Comparison of ENCODE assay signal across 19 cellular contexts in the genomic region with DNA sequence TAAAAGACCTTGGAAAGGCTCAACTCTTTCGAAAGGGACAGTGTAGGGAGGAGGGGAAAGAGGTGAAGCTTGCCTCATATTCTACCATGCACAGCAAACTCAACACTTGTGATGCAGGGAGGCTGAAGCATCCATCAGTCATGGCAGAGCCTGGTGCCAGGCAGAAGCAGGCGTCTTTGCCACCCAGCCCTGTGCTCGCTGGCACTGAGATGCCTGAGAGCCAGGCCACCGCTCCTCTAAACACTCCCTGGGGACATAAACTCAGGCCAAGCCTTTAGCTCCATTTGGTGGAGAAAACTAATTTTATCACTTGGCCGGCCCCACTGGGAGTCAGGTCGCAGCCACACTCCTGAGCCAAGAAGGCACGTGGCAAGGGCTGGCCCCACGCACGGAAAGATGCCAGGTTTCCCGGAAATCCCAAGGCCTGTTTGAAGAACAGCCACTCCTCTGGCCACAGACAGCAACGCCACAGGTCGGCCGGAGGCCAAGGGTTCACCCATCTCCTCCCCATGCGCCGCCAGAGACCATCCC. TPM values are rescaled to one million over a fixed set of nuclear protein-coding genes. Genes with fewer than 3 reads are reported as not detected.
DNase-seq lines count a peak whose midpoint lies in the region; ATAC-seq, FAIRE-seq and TF ChIP-seq lines count a peak whose summit lies in the region.
"Had no signal": no experiment of that assay in that cellular context is flagged by ENCODE, and none has a peak within 500 bp of the region (broad histone marks: within the 10 kb centered on the region; RNA-seq: fewer than 3 reads in every experiment).

No MANE protein-coding gene starts in this region.

- H3K4me1 ChIP-seq in kidney (ENCODE audit: control insufficient read depth in 1 of 2, insufficient read depth in 1 of 2, low read depth in 1 of 2, low read length in 2 of 2) (peaks cover 0 to 14% of the 10 kb centered on the region in 2 donors), rectal smooth muscle tissue (ENCODE audit: control insufficient read depth, insufficient read depth, low read length) (peaks cover 25% of the 10 kb centered on the region), aorta (ENCODE audit: control insufficient read depth in 1 of 2, insufficient read depth in 2 of 2, low read length in 2 of 2) (no peaks in the 10 kb centered on the region), MM.1S (ENCODE audit: low read length) (no peaks in the 10 kb centered on the region)

- no peak overlapping the region for H3K4me2 ChIP-seq in MM.1S (ENCODE audit: low read depth, low read length)

- FAIRE-seq in kidney (lab: Jason Lieb, UNC): no peak
- FAIRE-seq: A204.1, GM18507, small intestine, TTC549 had no signal

- TF ChIP-seq CTCF in kidney (IDR thresholded peaks at IDR 0.05; ENCODE audit: borderline replicate concordance, extremely low read depth, insufficient read depth): no peak
- no peak for TF ChIP-seq CTCF in MM.1S (IDR thresholded peaks at IDR 0.05; ENCODE audit: low read length)

- no peak overlapping the region for H2AFZ ChIP-seq in MM.1S (ENCODE audit: low read length)

- no peaks in the 10 kb centered on the region for H4K20me1 ChIP-seq in MM.1S (ENCODE audit: insufficient read depth, low read length)

- intact Hi-C loops in kidney (cut with DNase I): loop anchor here (10.0 kb wide), 1 partner anchor 115 kb away; no protein-coding TSS in a partner anchor
- intact Hi-C loops in aorta (cut with DNase I): loop anchor here in 1 of 2 donors (5.0 kb wide), 2 partner anchors 68 to 88 kb away; no protein-coding TSS in a partner anchor

- ATAC-seq in aorta (ENCODE audit: low FRiP score) (peak; percentile 87), GM21576 (IDR thresholded peaks at IDR 0.05; ENCODE audit: unreplicated experiment) (no peak)
- ATAC-seq: activated T-helper 17 cell treated with anti-CD3 and anti-CD28 coated beads, Interleukin-2, amount 50 U/mL, for 72 hours had no signal

- H3K4me3 ChIP-seq in kidney (ENCODE audit: low read length in 2 of 2): no peak overlapping the region
- no peak overlapping the region for H3K4me3 ChIP-seq in rectal smooth muscle tissue (ENCODE audit: low read length)
- no peak overlapping the region for H3K4me3 ChIP-seq in aorta (ENCODE audit: low read length in 2 of 2)
- H3K4me3 ChIP-seq in MM.1S (ENCODE audit: low read length): no peak overlapping the region
- H3K4me3 ChIP-seq: Peyer's patch had no signal

- H3F3A ChIP-seq in MM.1S (ENCODE audit: insufficient read depth, low read length): no peaks in the 10 kb centered on the region

- no peak overlapping the region for H3K27ac ChIP-seq in kidney (ENCODE audit: low read depth in 2 of 2, low read length in 2 of 2)
- peak overlapping the region; percentile 37 for H3K27ac ChIP-seq in rectal smooth muscle tissue (ENCODE audit: low read depth, low read length)
- peak overlapping the region in 1 of 2 donors; percentile 48 for H3K27ac ChIP-seq in aorta (ENCODE audit: low read depth in 1 of 2, low read length in 2 of 2)
- H3K27ac ChIP-seq in MM.1S (ENCODE audit: low read length): no peak overlapping the region

- peaks cover 0 to 9% of the 10 kb centered on the region in 2 donors for H3K9me3 ChIP-seq in kidney (ENCODE audit: control insufficient read depth in 1 of 2, low read length in 2 of 2)
- no peaks in the 10 kb centered on the region for H3K9me3 ChIP-seq in aorta (ENCODE audit: control insufficient read depth, low read length)
- no peaks in the 10 kb centered on the region for H3K9me3 ChIP-seq in MM.1S (replicated peaks; ENCODE audit: insufficient read depth, low read length)
- H3K9me3 ChIP-seq: Peyer's patch had no signal

- DNase-seq in activated effector memory CD4-positive, alpha-beta T cell treated with anti-CD3 and anti-CD28 coated beads, Interleukin-2, amount 50 U/mL, for 16 hours: peak; percentile 59
- DNase-seq in activated effector memory CD4-positive, alpha-beta T cell treated with Interleukin-2 at 50 U/mL for 16 hours: no peak
- DNase-seq in kidney: peak; percentile 87
- peak; percentile 78 to 87 for DNase-seq in aorta
- no peak for DNase-seq in nucleus accumbens (lab: John Stamatoyannopoulos, UW)
- DNase-seq in MM.1S: no peak
- DNase-seq: activated CD4-positive, alpha-beta T cell treated with anti-CD3 and anti-CD28 coated beads, Interleukin-2, amount 50 U/mL, for 4 hours; CD4-positive, CD25-positive, alpha-beta regulatory T cell; immature natural killer cell; NCI-H2107; NCI-H82 had no signal

- no peaks in the 10 kb centered on the region for H3K9me2 ChIP-seq in MM.1S (replicated peaks; ENCODE audit: insufficient read depth, low read length)

- H3K36me3 ChIP-seq in kidney (ENCODE audit: control insufficient read depth in 1 of 2, insufficient read depth in 2 of 2, low read length in 2 of 2): no peaks in the 10 kb centered on the region
- H3K36me3 ChIP-seq in rectal smooth muscle tissue (ENCODE audit: control insufficient read depth, insufficient read depth, low read length): no peaks in the 10 kb centered on the region
- H3K36me3 ChIP-seq in aorta (ENCODE audit: control insufficient read depth in 1 of 2, insufficient read depth in 2 of 2, low read length in 1 of 2): no peaks in the 10 kb centered on the region
- H3K36me3 ChIP-seq in MM.1S (replicated peaks; ENCODE audit: insufficient read depth, low read length): no peaks in the 10 kb centered on the region
- H3K36me3 ChIP-seq: Peyer's patch had no signal

- H3K79me2 ChIP-seq in MM.1S (ENCODE audit: low read length): no peaks in the 10 kb centered on the region

- WGBS in aorta, 2 donors: 3 to 14% methylated on average over 15 of the region's 15 CpGs

- H3K9ac ChIP-seq in kidney (ENCODE audit: low read length in 2 of 2) (no peak overlapping the region), rectal smooth muscle tissue (ENCODE audit: low read length) (no peak overlapping the region), MM.1S (ENCODE audit: low read length) (no peak overlapping the region)

- H3K27me3 ChIP-seq in rectal smooth muscle tissue (ENCODE audit: control insufficient read depth, insufficient read depth, low read length): no peaks in the 10 kb centered on the region
- no peaks in the 10 kb centered on the region for H3K27me3 ChIP-seq in aorta (ENCODE audit: control insufficient read depth in 1 of 2, insufficient read depth in 2 of 2, low read length in 1 of 2)
- no peaks in the 10 kb centered on the region for H3K27me3 ChIP-seq in MM.1S (replicated peaks; ENCODE audit: insufficient read depth, low read length)
- H3K27me3 ChIP-seq: Peyer's patch had no signal

RNA-seq across cellular contexts. Expression of gene XXYLT1, which starts 30.7 kb away (rescaled TPM):
- total RNA-seq in kidney (10.7 TPM), aorta (10 to 100 TPM in 1 of 2 donors, 1 to 10 TPM in 1; 8.6 to 15.0 TPM)
- polyA plus RNA-seq in kidney (ENCODE audit: insufficient read depth, low read depth, low replicate concordance) (5.7 TPM), aorta (1 to 10 TPM; 2.3 to 5.2 TPM)

Comparison
In these comparisons a context has a peak if more than half of its experiments do, and no peak if none do; other contexts are left out.
1. DNase-seq: peak in activated effector memory CD4-positive, alpha-beta T cell treated with anti-CD3 and anti-CD28 coated beads, Interleukin-2, amount 50 U/mL, for 16 hours (single experiment), kidney (single experiment) and aorta (2 of 2); none in activated effector memory CD4-positive, alpha-beta T cell treated with Interleukin-2 at 50 U/mL for 16 hours (single experiment), nucleus accumbens (0 of 56) and MM.1S (single experiment).